Comparison of ENCODE assay signal across 8 cellular contexts in the genomic region with DNA sequence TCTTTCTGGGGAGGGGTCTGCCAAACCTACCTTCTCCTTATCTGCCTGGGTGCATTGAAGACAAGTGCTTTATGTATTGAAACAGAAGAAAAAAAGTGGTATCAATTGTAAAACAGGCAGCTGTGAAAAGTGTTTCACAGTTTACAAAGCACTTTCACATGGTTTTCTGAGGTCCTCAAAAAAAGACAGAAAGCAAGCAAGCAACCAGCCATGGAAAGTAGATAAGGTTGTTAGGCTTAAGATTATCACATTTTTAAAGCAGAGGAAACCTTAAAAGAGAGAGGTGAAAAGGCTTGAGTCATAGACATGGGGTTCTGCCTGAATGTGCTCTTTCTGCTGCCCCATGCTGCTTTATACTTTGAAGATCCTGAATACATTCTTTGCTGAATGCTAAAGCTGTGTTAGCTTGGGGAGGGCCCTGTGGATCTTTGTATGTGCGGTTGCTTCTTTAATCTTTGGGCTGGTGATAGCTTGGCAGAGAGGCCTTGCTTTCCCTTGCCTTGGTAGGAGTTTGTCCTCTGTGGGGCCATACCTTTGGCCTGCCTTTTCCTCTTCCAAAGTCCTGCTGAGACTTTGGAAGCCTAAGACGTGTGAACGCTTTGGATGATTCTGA. TPM values are rescaled to one million over a fixed set of nuclear protein-coding genes. Genes with fewer than 3 reads are reported as not detected.
DNase-seq lines count a peak whose midpoint lies in the region; ATAC-seq, FAIRE-seq and TF ChIP-seq lines count a peak whose summit lies in the region.

No MANE protein-coding gene starts in this region.

- H3K4me1 ChIP-seq in A549, result peaks cover 63% of the 10 kb centered on the region
- H3K4me1 ChIP-seq in body of pancreas, result peaks cover 67% of the 10 kb centered on the region
- peaks cover 49% of the 10 kb centered on the region for H3K4me1 ChIP-seq in mesodermal cell (ENCODE audit: control insufficient read depth, insufficient read depth, low read length, poor library complexity, severe bottlenecking)

- CTCF ChIA-PET in A549 (lab: Yijun Ruan, JAX), result interaction anchor here (0.8 to 8.0 kb wide), 7 partner anchors 14 to 120 kb away, joined by 3 to 66 read pairs (median 5); no protein-coding TSS in a partner anchor

- H3K27me3 Mint-ChIP-seq in IgD-negative memory B cell, result no peaks in the 10 kb centered on the region

- no peak for DNase-seq in A549 (ENCODE audit: low read depth in 1 of 2, low spot score in 1 of 2)
- no peak for DNase-seq in body of pancreas
- no peak for DNase-seq in cerebellar nuclear complex (lab: John Stamatoyannopoulos, UW)
- DNase-seq in MV-4-11 (lab: John Stamatoyannopoulos, UW), result no peak

- H3K4me3 Mint-ChIP-seq in IgD-negative memory B cell, result peak overlapping the region; percentile 87 to 99 (median 97)

- FAIRE-seq in A549 (lab: Jason Lieb, UNC), result no peak

- TF ChIP-seq CTCF in A549 (IDR thresholded peaks at IDR 0.05), result no peak
- TF ChIP-seq CTCF in body of pancreas (IDR thresholded peaks at IDR 0.05), result no peak

- peaks cover 5% of the 10 kb centered on the region for H3K36me3 Mint-ChIP-seq in IgD-negative memory B cell

- ATAC-seq in A549 (no peak), body of pancreas (no peak), GM18909 (IDR thresholded peaks at IDR 0.05; ENCODE audit: poor library complexity, unreplicated experiment) (no peak), GM19351 (IDR thresholded peaks at IDR 0.05; ENCODE audit: unreplicated experiment) (no peak)

- POLR2A ChIA-PET in A549 (lab: Yijun Ruan, JAX), result interaction anchor here (1.0 kb wide), 2 partner anchors 18 to 39 kb away, joined by 3 to 8 read pairs; no protein-coding TSS in a partner anchor

- peak overlapping the region; percentile 94 for H3K4me2 ChIP-seq in A549

- intact Hi-C loops in body of pancreas (cut with DNase I), result no loop called here

- TF ChIP-seq RAD21 in A549 (conservative IDR thresholded peaks at IDR 0.05 in 1 of 2, IDR thresholded peaks at IDR 0.05 in 1 of 2), result no peak

- no peak for TF ChIP-seq EP300 in A549 (IDR thresholded peaks at IDR 0.05)

- no peak for TF ChIP-seq POLR2A in A549 (IDR thresholded peaks at IDR 0.05; ENCODE audit: low read length)
- no peak for TF ChIP-seq POLR2A in body of pancreas (IDR thresholded peaks at IDR 0.05)

- peaks cover 41 to 56% (median 50%) of the 10 kb centered on the region in 3 donors for H3K4me1 Mint-ChIP-seq in IgD-negative memory B cell

- peak overlapping the region; percentile 95 for H3K4me3 ChIP-seq in A549
- no peak overlapping the region for H3K4me3 ChIP-seq in body of pancreas
- peak overlapping the region; percentile 98 for H3K4me3 ChIP-seq in mesodermal cell (ENCODE audit: extremely low read depth, insufficient read depth, low read length, poor library complexity, severe bottlenecking)

- H3K27ac ChIP-seq in A549 (peak overlapping the region; percentile 89 to 96), body of pancreas (peak overlapping the region in 3 of 4 donors; percentile 96 to 97 (median 97)), mesodermal cell (ENCODE audit: low read depth, low read length, severe bottlenecking) (peak overlapping the region; percentile 47)

- no peaks in the 10 kb centered on the region for H3K9me3 ChIP-seq in A549
- no peaks in the 10 kb centered on the region for H3K9me3 ChIP-seq in body of pancreas
- H3K9me3 ChIP-seq in mesodermal cell (ENCODE audit: control insufficient read depth, low read length), result no peaks in the 10 kb centered on the region

- WGBS in A549 (ENCODE audit: missing lambda C conversion rate), result 2% methylated on average over 3 of the region's 3 CpGs
- 21 to 34% methylated on average over 3 of the region's 3 CpGs for WGBS in body of pancreas, 2 donors
- 0 to 32% methylated on average over 1 to 2 of the region's 3 CpGs for WGBS in mesodermal cell (ENCODE audit: insufficient coverage in 2 of 2), 2 experiments

- H3K9me3 Mint-ChIP-seq in IgD-negative memory B cell, result no peaks in the 10 kb centered on the region

- H3K36me3 ChIP-seq in body of pancreas (replicated peaks in 1 of 2; ENCODE audit: insufficient read depth in 1 of 2, low read depth in 2 of 2), result no peaks in the 10 kb centered on the region
- peaks cover 20% of the 10 kb centered on the region for H3K36me3 ChIP-seq in mesodermal cell (ENCODE audit: control insufficient read depth, insufficient read depth, low read length)

- peak overlapping the region; percentile 67 to 99 (median 96) for H3K27ac Mint-ChIP-seq in IgD-negative memory B cell

- no peaks in the 10 kb centered on the region for H3K27me3 ChIP-seq in body of pancreas

TF ChIP-seq in A549, 52 proteins besides CTCF, POLR2A, EP300 and RAD21:
- TF ChIP-seq JUN (IDR thresholded peaks at IDR 0.05) (peak in 1 of 2 experiments; percentile 46; a peak in 1 of 5 replicates), HOXA7 (CRISPR knock-in tag; IDR thresholded peaks at IDR 0.05) (peak; percentile 74), GATA3 (IDR thresholded peaks at IDR 0.05; ENCODE audit: borderline replicate concordance) (no peak), ZC3H11A (IDR thresholded peaks at IDR 0.05) (no peak), POLR2AphosphoS2 (conservative IDR thresholded peaks at IDR 0.05; ENCODE audit: low read length) (no peak)
- TF ChIP-seq, protein P1, sequence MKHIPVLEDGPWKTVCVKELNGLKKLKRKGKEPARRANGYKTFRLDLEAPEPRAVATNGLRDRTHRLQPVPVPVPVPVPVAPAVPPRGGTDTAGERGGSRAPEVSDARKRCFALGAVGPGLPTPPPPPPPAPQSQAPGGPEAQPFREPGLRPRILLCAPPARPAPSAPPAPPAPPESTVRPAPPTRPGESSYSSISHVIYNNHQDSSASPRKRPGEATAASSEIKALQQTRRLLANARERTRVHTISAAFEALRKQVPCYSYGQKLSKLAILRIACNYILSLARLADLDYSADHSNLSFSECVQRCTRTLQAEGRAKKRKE (CRISPR knock-in tag; IDR thresholded peaks at IDR 0.05; ENCODE audit: low read depth), result 0 out of 2 replicates have a peak, but pooled peaks have one; percentile 4

RNA-seq across cellular contexts. Expression of a gene that starts 2.6 kb away (rescaled TPM):
- polyA plus RNA-seq in A549 (2011; rRNA removed), result 77.2 and 101 TPM in 2 replicates
- 116 and 161 TPM in 2 replicates for polyA plus RNA-seq in A549 (2012; cell fraction: cytosol; rRNA removed)
- 256 and 267 TPM in 2 replicates for polyA plus RNA-seq in A549 (2012; cell fraction: nucleus; rRNA removed)
- 74.6 to 106 TPM (median 93.4 TPM) in 3 replicates for polyA plus RNA-seq in A549 (2017; fragmentation: RNase III; extraction: RNeasy Plus Mini Kit Qiagen cat#74134 plus additional on column Dnase treatment)
- polyA minus RNA-seq in A549 (2011; rRNA and poly(A)+ RNA removed), result 138 and 158 TPM in 2 replicates
- polyA plus RNA-seq in IgD-negative memory B cell, result 32.4 TPM
- total RNA-seq in body of pancreas, result 10 to 100 TPM; 19.7 to 52.4 TPM
- polyA plus RNA-seq in mesodermal cell (2013, experiment 1 of 2), result 38.8 TPM
- 36.1 TPM for polyA plus RNA-seq in mesodermal cell (2013, experiment 2 of 2)

Comparison
In these comparisons a context has a peak if more than half of its experiments do, and no peak if none do; other contexts are left out.
1. H3K27ac ChIP-seq: peak in every context shown above with its lines; median percentile 97 in body of pancreas; 92 in A549; 47 in mesodermal cell.
2. H3K4me3 ChIP-seq: peak in A549 (single experiment) and mesodermal cell (single experiment); none in body of pancreas (0 of 2).